In the genomic region with DNA sequence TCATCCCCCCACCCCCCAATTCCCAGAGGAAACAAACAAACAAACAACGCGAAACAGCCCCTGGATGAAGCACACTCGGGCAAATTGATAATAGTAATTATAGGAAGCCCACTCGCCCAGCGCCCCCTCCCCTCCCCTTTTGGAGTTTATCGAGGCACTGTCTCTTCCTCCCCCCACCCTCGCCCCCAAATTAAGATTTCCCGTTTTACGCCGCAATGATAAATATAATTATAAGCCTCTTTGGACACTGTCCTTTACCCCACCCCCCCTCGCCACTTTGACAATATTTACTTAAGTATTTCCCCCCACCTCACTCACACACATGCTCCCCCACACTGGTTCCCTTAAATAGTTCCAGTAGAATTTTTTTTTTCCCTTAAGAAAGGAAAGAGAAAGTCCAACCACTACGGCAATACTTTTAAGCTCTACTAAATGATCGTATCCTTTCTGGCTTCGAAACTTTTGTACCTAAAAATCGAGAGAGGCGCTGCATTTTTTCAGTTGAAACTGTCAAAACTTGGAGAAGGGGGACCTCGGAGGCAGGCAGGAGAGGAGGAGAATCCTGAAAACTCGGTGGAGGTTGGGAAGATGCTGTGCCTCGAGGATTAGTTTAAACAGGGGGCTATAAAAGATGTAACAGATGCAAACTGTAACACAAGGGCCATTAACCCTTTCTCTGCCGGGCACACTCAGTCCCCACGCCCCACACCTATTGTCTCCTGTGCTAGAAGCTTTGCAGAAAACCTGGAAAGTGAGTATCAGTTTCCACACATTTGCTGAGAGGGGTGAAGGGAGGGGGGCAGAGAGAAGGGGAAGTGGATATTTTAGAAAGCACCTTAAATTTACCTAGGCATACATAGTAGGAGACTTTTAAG, we compare ENCODE assay signal across 8 cellular contexts. TPM values are rescaled to one million over a fixed set of nuclear protein-coding genes. Genes with fewer than 3 reads are reported as not detected.
DNase-seq lines count a peak whose midpoint lies in the region; ATAC-seq and TF ChIP-seq lines count a peak whose summit lies in the region.

No MANE protein-coding gene starts in this region.

- DNase-seq in AG09309 (ENCODE audit: low read depth) (no peak), M059J (ENCODE audit: low read depth) (peak; percentile 50), mammary epithelial cell (no peak), mucosa of descending colon (no peak), AG20443 (ENCODE audit: low spot score) (no peak)
- no peak for DNase-seq in stimulated activated CD4-positive, alpha-beta T cell treated with anti-CD3 and anti-CD28 coated beads, Interleukin-4, amount 100 ng/mL, for 24 hours
- no peak for DNase-seq in stimulated activated CD4-positive, alpha-beta T cell treated with anti-CD3 and anti-CD28 coated beads, Interleukin-4, amount 100 ng/mL, for 4 hours

- H4K20me1 ChIP-seq in mammary epithelial cell (ENCODE audit: insufficient read depth, low read length): no peaks in the 10 kb centered on the region

- H3K27me3 ChIP-seq in mammary epithelial cell (ENCODE audit: insufficient read depth, low read length): peaks cover 65% of the 10 kb centered on the region

- dilution Hi-C loops in mammary epithelial cell (cut with HindIII; ENCODE audit: low sequenced_read_pairs): no loop called here

- 24% methylated on average over 13 of the region's 21 CpGs for WGBS in mammary epithelial cell (ENCODE audit: low coverage, missing lambda C conversion rate)

- no peak overlapping the region for H3K27ac ChIP-seq in mammary epithelial cell (ENCODE audit: insufficient read depth, low read depth, low read length)

- peak overlapping the region; percentile 28 for H3K9ac ChIP-seq in mammary epithelial cell (ENCODE audit: insufficient read depth, low read length)

- peak overlapping the region; percentile 98 for H3K4me2 ChIP-seq in mammary epithelial cell (ENCODE audit: insufficient read depth, low read depth, low read length)

- no peaks in the 10 kb centered on the region for H3K79me2 ChIP-seq in mammary epithelial cell (ENCODE audit: insufficient read depth, low read length)

- CTCF ChIA-PET in mammary epithelial cell (lab: Charles Lee; ENCODE audit: low non-redundant PET): no interaction called here

- intact Hi-C loops in mammary epithelial cell (cut with micrococcal nuclease) (loop anchor here (5.0 to 10.0 kb wide), 3 partner anchors 186 to 964 kb away; a partner anchor contains a TSS), mucosa of descending colon (cut with DNase I, micrococcal nuclease) (no loop called here)

- H3K4me1 ChIP-seq in mammary epithelial cell (ENCODE audit: insufficient read depth, low read length) (peaks cover 18% of the 10 kb centered on the region), mucosa of descending colon (ENCODE audit: low read depth) (no peaks in the 10 kb centered on the region)

- H2AFZ ChIP-seq in mammary epithelial cell (ENCODE audit: low read depth, low read length): peak overlapping the region; percentile 96

- in situ Hi-C loops in mammary epithelial cell (cut with MboI; ENCODE audit: low sequenced_read_pairs in 2 of 2): no loop called here

- ATAC-seq in mucosa of descending colon: no peak
- ATAC-seq in HG02884 (IDR thresholded peaks at IDR 0.05; ENCODE audit: unreplicated experiment): no peak

- BruUV-seq in mammary epithelial cell (replicated peaks; lab: Mats Ljungman, UMichigan): no TSS peak

- peak overlapping the region; percentile 77 for H3K4me3 ChIP-seq in AG09309 (ENCODE audit: control insufficient read depth, low read depth, low read length)
- peak overlapping the region; percentile 71 to 90 (median 74) for H3K4me3 ChIP-seq in mammary epithelial cell (replicated peaks in 1 of 3; ENCODE audit: insufficient read depth in 1 of 3, low read depth in 2 of 3, low read length in 3 of 3)
- peak overlapping the region; percentile 9 for H3K4me3 ChIP-seq in mucosa of descending colon

- TF ChIP-seq CTCF in AG09309 (IDR thresholded peaks at IDR 0.05; ENCODE audit: control insufficient read depth, insufficient read depth, low read depth, low read length, missing control alignments) (no peak), mammary epithelial cell (conservative IDR thresholded peaks at IDR 0.05 in 1 of 2, IDR thresholded peaks at IDR 0.05 in 1 of 2; ENCODE audit: extremely low read depth in 1 of 2, insufficient read depth in 1 of 2, low read depth in 1 of 2, low read length in 2 of 2) (no peak), mucosa of descending colon (IDR thresholded peaks at IDR 0.05) (no peak)

- no peaks in the 10 kb centered on the region for H3K36me3 ChIP-seq in mammary epithelial cell (ENCODE audit: insufficient read depth, low read length)
- no peaks in the 10 kb centered on the region for H3K36me3 ChIP-seq in mucosa of descending colon (ENCODE audit: low read depth)

- H3K9me3 ChIP-seq in mammary epithelial cell (replicated peaks; ENCODE audit: insufficient read depth, low read length) (no peaks in the 10 kb centered on the region), mucosa of descending colon (no peaks in the 10 kb centered on the region)

RNA-seq across cellular contexts. Expression of a gene that starts 1.9 kb away (rescaled TPM):
- 10.7 and 15.9 TPM in 2 replicates for total RNA-seq in M059J (2014; rRNA removed; shearing (Covaris generic))
- total RNA-seq in mammary epithelial cell: under 1 TPM; 0.45 to 0.50 TPM
- polyA plus RNA-seq in mammary epithelial cell: 0.26 TPM
- not detected for polyA minus RNA-seq in mammary epithelial cell
- total RNA-seq in mucosa of descending colon: 10 to 100 TPM; 19.0 to 80.1 (median 48.6) TPM

Comparison
In these comparisons a context has a peak if more than half of its experiments do, and no peak if none do; other contexts are left out.
1. H3K4me3 ChIP-seq: peak in every context shown above with its lines; median percentile 77 in AG09309; 74 in mammary epithelial cell; 9 in mucosa of descending colon.